Comparison of ENCODE assay signal across 17 cellular contexts in genomic region chr1:22790232-22791008, GRCh38.
A peak's percentile ranks its signal among the peaks of the same experiment; 100 is the strongest.
DNase-seq lines count a peak whose midpoint lies in the region; TF ChIP-seq lines count a peak whose summit lies in the region.
"Had no signal": no experiment of that assay in that cellular context is flagged by ENCODE, and none has a peak within 500 bp of the region (broad histone marks: within the 10 kb centered on the region; RNA-seq: fewer than 3 reads in every experiment).

No MANE protein-coding gene starts in this region.

- H3K9me3 Mint-ChIP-seq in neural crest cell, result no peaks in the 10 kb centered on the region
- H3K9me3 Mint-ChIP-seq in activated CD4-positive, alpha-beta T cell treated with anti-CD3 and anti-CD28 coated beads, Interleukin-2, amount 10 ng/mL, durations not matched to agents 24 days and 14 days, result no peaks in the 10 kb centered on the region
- H3K9me3 Mint-ChIP-seq: naive thymus-derived CD8-positive, alpha-beta T cell; stimulated activated naive B cell treated with anti-CD40 and anti-IgM and Interleukin-4, amounts not matched to agents 10 μg/mL and 1 μg/mL and 100 μg/mL, for 72 hours had no signal

- no peak overlapping the region for H3K4me3 Mint-ChIP-seq in neural crest cell
- no peak overlapping the region for H3K4me3 Mint-ChIP-seq in activated CD4-positive, alpha-beta T cell treated with anti-CD3 and anti-CD28 coated beads, Interleukin-2, amount 10 ng/mL, durations not matched to agents 24 days and 14 days
- H3K4me3 Mint-ChIP-seq: naive thymus-derived CD8-positive, alpha-beta T cell; stimulated activated naive B cell treated with anti-CD40 and anti-IgM and Interleukin-4, amounts not matched to agents 10 μg/mL and 1 μg/mL and 100 μg/mL, for 72 hours had no signal

- TF ChIP-seq EP300 in sigmoid colon (IDR thresholded peaks at IDR 0.05), result no peak

- TF ChIP-seq POLR2A in sigmoid colon (IDR thresholded peaks at IDR 0.05), result no peak

- peaks cover 76% of the 10 kb centered on the region for H3K4me1 Mint-ChIP-seq in neural crest cell
- H3K4me1 Mint-ChIP-seq in activated CD4-positive, alpha-beta T cell treated with anti-CD3 and anti-CD28 coated beads, Interleukin-2, amount 10 ng/mL, durations not matched to agents 24 days and 14 days, result no peaks in the 10 kb centered on the region
- H3K4me1 Mint-ChIP-seq: naive thymus-derived CD8-positive, alpha-beta T cell; stimulated activated naive B cell treated with anti-CD40 and anti-IgM and Interleukin-4, amounts not matched to agents 10 μg/mL and 1 μg/mL and 100 μg/mL, for 72 hours had no signal

- peak; percentile 18 for DNase-seq in DMS 273 treated with DMSO at 0.1 percent for 48 hours (lab: John Stamatoyannopoulos, UW)
- peak; percentile 66 for DNase-seq in NCI-H2171 (lab: John Stamatoyannopoulos, UW)
- DNase-seq in epithelial cell of prostate (ENCODE audit: low read depth, low spot score), result no peak
- DNase-seq in neural crest cell (ENCODE audit: low read depth, low spot score), result no peak
- no peak for DNase-seq in activated gamma-delta T cell treated with Interleukin-2 at 50 U/mL for 16 hours
- DNase-seq in GM19240 (ENCODE audit: insufficient read length, low spot score), result no peak
- DNase-seq in activated CD4-positive, alpha-beta T cell treated with anti-CD3 and anti-CD28 coated beads, Interleukin-2, amount 10 ng/mL, durations not matched to agents 24 days and 14 days, result no peak
- no peak for DNase-seq in sigmoid colon
- DNase-seq: activated effector memory CD4-positive, alpha-beta T cell treated with anti-CD3 and anti-CD28 coated beads, Interleukin-2, amount 50 U/mL, for 16 hours; dermis blood vessel endothelial cell; esophagus squamous epithelium; head of caudate nucleus; naive thymus-derived CD8-positive, alpha-beta T cell; stimulated activated naive B cell treated with anti-CD40 and anti-IgM and Interleukin-4, amounts not matched to agents 10 μg/mL and 1 μg/mL and 100 μg/mL, for 72 hours had no signal

- H3K36me3 ChIP-seq in sigmoid colon, result no peaks in the 10 kb centered on the region
- H3K36me3 ChIP-seq: esophagus squamous epithelium, vagina had no signal

- no peaks in the 10 kb centered on the region for H3K9me3 ChIP-seq in sigmoid colon
- H3K9me3 ChIP-seq: esophagus squamous epithelium, vagina had no signal

- H3K36me3 Mint-ChIP-seq in neural crest cell (ENCODE audit: low read depth), result no peaks in the 10 kb centered on the region
- no peaks in the 10 kb centered on the region for H3K36me3 Mint-ChIP-seq in activated CD4-positive, alpha-beta T cell treated with anti-CD3 and anti-CD28 coated beads, Interleukin-2, amount 10 ng/mL, durations not matched to agents 24 days and 14 days (ENCODE audit: low read depth)
- H3K36me3 Mint-ChIP-seq: naive thymus-derived CD8-positive, alpha-beta T cell; stimulated activated naive B cell treated with anti-CD40 and anti-IgM and Interleukin-4, amounts not matched to agents 10 μg/mL and 1 μg/mL and 100 μg/mL, for 72 hours had no signal

- no peaks in the 10 kb centered on the region for H3K27me3 Mint-ChIP-seq in neural crest cell (ENCODE audit: low read depth)
- H3K27me3 Mint-ChIP-seq in activated CD4-positive, alpha-beta T cell treated with anti-CD3 and anti-CD28 coated beads, Interleukin-2, amount 10 ng/mL, durations not matched to agents 24 days and 14 days, result peaks cover 5% of the 10 kb centered on the region

- 17 to 68% methylated on average over 13 of the region's 13 CpGs for WGBS in sigmoid colon, 2 donors

- no peak for TF ChIP-seq CTCF in neural crest cell (conservative IDR thresholded peaks at IDR 0.05)
- TF ChIP-seq CTCF in sigmoid colon (IDR thresholded peaks at IDR 0.05), result no peak

- H3K4me1 ChIP-seq in sigmoid colon, result peaks cover 0 to 19% (median 10%) of the 10 kb centered on the region in 4 donors

- no peak overlapping the region for H3K4me3 ChIP-seq in sigmoid colon
- H3K4me3 ChIP-seq: esophagus squamous epithelium, SK-N-MC, vagina had no signal

- peak overlapping the region; percentile 62 for H3K27ac Mint-ChIP-seq in neural crest cell (ENCODE audit: unreplicated experiment)
- no peak overlapping the region for H3K27ac Mint-ChIP-seq in activated CD4-positive, alpha-beta T cell treated with anti-CD3 and anti-CD28 coated beads, Interleukin-2, amount 10 ng/mL, durations not matched to agents 24 days and 14 days
- H3K27ac Mint-ChIP-seq: naive thymus-derived CD8-positive, alpha-beta T cell; stimulated activated naive B cell treated with anti-CD40 and anti-IgM and Interleukin-4, amounts not matched to agents 10 μg/mL and 1 μg/mL and 100 μg/mL, for 72 hours had no signal

- intact Hi-C loops in activated CD4-positive, alpha-beta T cell treated with anti-CD3 and anti-CD28 coated beads, Interleukin-2, amount 10 ng/mL, durations not matched to agents 24 days and 14 days (cut with micrococcal nuclease), result no loop called here
- intact Hi-C loops in sigmoid colon (cut with DNase I), result no loop called here

- H3K27ac ChIP-seq in epithelial cell of prostate (peak overlapping the region; percentile 56), sigmoid colon (no peak overlapping the region)
- H3K27ac ChIP-seq: esophagus squamous epithelium, SK-N-MC, vagina, VCaP had no signal

- no peaks in the 10 kb centered on the region for H3K27me3 ChIP-seq in sigmoid colon
- H3K27me3 ChIP-seq: vagina had no signal

Comparison
In these comparisons a context has a peak if more than half of its experiments do, and no peak if none do; other contexts are left out.
1. DNase-seq: peak in DMS 273 treated with DMSO at 0.1 percent for 48 hours (single experiment) and NCI-H2171 (single experiment); none in epithelial cell of prostate (single experiment), neural crest cell (single experiment), activated gamma-delta T cell treated with Interleukin-2 at 50 U/mL for 16 hours (single experiment), GM19240 (single experiment), activated CD4-positive, alpha-beta T cell treated with anti-CD3 and anti-CD28 coated beads, Interleukin-2, amount 10 ng/mL, durations not matched to agents 24 days and 14 days (single experiment) and sigmoid colon (single experiment).